ENCODE assay signal across 8 cellular contexts in the genomic region with DNA sequence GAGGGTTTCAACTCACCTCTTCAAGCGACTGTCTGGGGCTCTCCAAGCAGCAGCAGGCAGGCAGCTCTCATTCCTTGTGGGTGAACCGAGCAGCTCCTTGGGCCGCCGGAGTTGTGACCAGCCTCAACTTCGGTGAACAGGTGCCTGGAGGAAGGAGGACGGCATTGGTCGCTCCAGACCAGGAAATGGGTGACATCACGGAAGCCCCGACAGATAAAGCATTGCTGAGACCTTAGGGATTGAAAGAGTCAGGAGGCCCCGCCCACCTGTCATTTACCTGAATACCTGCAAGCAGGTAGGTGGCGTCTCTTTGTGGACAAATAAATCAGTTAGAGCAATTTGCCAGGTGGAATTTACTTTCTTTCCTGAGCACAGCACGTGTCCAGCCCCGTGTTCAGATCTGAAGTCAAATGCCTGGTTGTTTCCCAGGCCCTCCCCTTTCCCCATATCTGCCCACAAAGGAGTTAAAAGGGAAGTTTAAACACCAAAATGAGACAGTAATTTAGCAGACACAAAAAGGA. TPM values are rescaled to one million over a fixed set of nuclear protein-coding genes. Genes with fewer than 3 reads are reported as not detected.
DNase-seq lines count a peak whose midpoint lies in the region; ATAC-seq, FAIRE-seq and TF ChIP-seq lines count a peak whose summit lies in the region.

Gene LNX1, minus strand, starts transcription at position 115 of the 521 bp plus-strand sequence. CDS start 17,484 bp downstream, outside the sequence.

- DNase-seq in SKM-1 treated with dmso at 0.1 percent for 144 hours (lab: John Stamatoyannopoulos, UW; ENCODE audit: unreplicated experiment) (peak; percentile 42), SKM-1 (lab: John Stamatoyannopoulos, UW; ENCODE audit: unreplicated experiment) (no peak), SW480 (ENCODE audit: low spot score) (peak; percentile 80), suprapubic skin (ENCODE audit: low spot score in 2 of 2) (peak; percentile 80 to 83), HCEC 1CT (no peak), HuH-7 (ENCODE audit: low spot score) (no peak), left ventricle myocardium superior (no peak)

- TF ChIP-seq POLR2A in suprapubic skin (IDR thresholded peaks at IDR 0.05) = no peak

- peak within 1 kb of the TSS; percentile 73 for H3K27ac ChIP-seq in suprapubic skin

- no peak for ATAC-seq in left ventricle myocardium superior

- no peak for TF ChIP-seq EP300 in suprapubic skin (IDR thresholded peaks at IDR 0.05)

- H3K36me3 ChIP-seq in suprapubic skin = no peaks in the 10 kb centered on the region

- intact Hi-C loops in left ventricle myocardium superior (cut with micrococcal nuclease) = no loop called here

- 49% methylated on average over 13 of the region's 13 CpGs for WGBS in suprapubic skin

- TF ChIP-seq CTCF in suprapubic skin (IDR thresholded peaks at IDR 0.05) = no peak

- H3K4me1 ChIP-seq in suprapubic skin = peaks cover 30% of the 10 kb centered on the region

- H3K27me3 ChIP-seq in suprapubic skin = no peaks in the 10 kb centered on the region

- H3K4me3 ChIP-seq in suprapubic skin = peak within 1 kb of the TSS; percentile 42

- H3K9me3 ChIP-seq in suprapubic skin = no peaks in the 10 kb centered on the region

- peak; percentile 91 for FAIRE-seq in islet of Langerhans (lab: Jason Lieb, UNC)

RNA-seq across cellular contexts. Expression of gene LNX1, which starts in this region (rescaled TPM):
- 10 to 100 TPM; 21.7 to 47.2 (median 36.2) TPM for total RNA-seq in suprapubic skin
- total RNA-seq in left ventricle myocardium superior = 9.1 TPM

Comparison
In these comparisons a context has a peak if more than half of its experiments do, and no peak if none do; other contexts are left out.
1. DNase-seq: peak in SKM-1 treated with dmso at 0.1 percent for 144 hours (single experiment), SW480 (single experiment) and suprapubic skin (2 of 2); none in SKM-1 (single experiment), HCEC 1CT (single experiment), HuH-7 (single experiment) and left ventricle myocardium superior (single experiment).